3 cellular contexts compared by ENCODE assay signal in genomic region chr1:33004628-33005027, GRCh38.
TF ChIP-seq lines count a peak whose summit lies in the region.

No MANE protein-coding gene starts in this region.

TF ChIP-seq in SK-N-SH, 30 proteins besides CTCF, POLR2A, EP300 and RAD21 (continued from another document):
- TF ChIP-seq EZH2phosphoT487 (IDR thresholded peaks at IDR 0.05; ENCODE audit: borderline replicate concordance, low read depth) = no peak
- TF ChIP-seq RCOR1 (IDR thresholded peaks at IDR 0.05; ENCODE audit: low read length) = no peak
- TF ChIP-seq GATA2 (CRISPR knock-in tag; IDR thresholded peaks at IDR 0.05) = no peak
- no peak for TF ChIP-seq SMC3 (IDR thresholded peaks at IDR 0.05; ENCODE audit: low read depth, low read length)
- no peak for TF ChIP-seq FOXM1 (IDR thresholded peaks at IDR 0.05; ENCODE audit: low read depth)
- no peak for TF ChIP-seq TAF1 (IDR thresholded peaks at IDR 0.05; ENCODE audit: borderline replicate concordance, low read depth, low read length)
- TF ChIP-seq PBX3 (IDR thresholded peaks at IDR 0.05) = no peak
- TF ChIP-seq MAX (IDR thresholded peaks at IDR 0.05; ENCODE audit: low read depth) = no peak
- no peak for TF ChIP-seq USF1 (IDR thresholded peaks at IDR 0.05; ENCODE audit: borderline replicate concordance, low read depth)
- no peak for TF ChIP-seq RXRA (IDR thresholded peaks at IDR 0.05; ENCODE audit: borderline replicate concordance, low read depth)
- no peak for TF ChIP-seq ZBTB33 (IDR thresholded peaks at IDR 0.05; ENCODE audit: borderline replicate concordance, low read depth)

TF ChIP-seq in SK-N-SH treated with all-trans-retinoic acid at 6 μM for 48 hours, 23 proteins besides CTCF, POLR2A, EP300 and RAD21 (continued from another document):
- TF ChIP-seq PATZ1 (CRISPR knock-in tag; IDR thresholded peaks at IDR 0.05; ENCODE audit: borderline replicate concordance) (no peak), TSHZ2 (CRISPR knock-in tag; IDR thresholded peaks at IDR 0.05) (no peak), RARB (CRISPR knock-in tag; IDR thresholded peaks at IDR 0.05) (no peak), ZNF70 (CRISPR knock-in tag; IDR thresholded peaks at IDR 0.05) (no peak), SNAI2 (CRISPR knock-in tag; IDR thresholded peaks at IDR 0.05) (no peak)

TF ChIP-seq in PFSK-1, 5 proteins besides CTCF, POLR2A, EP300 and RAD21 (continued from another document):
- TF ChIP-seq REST (IDR thresholded peaks at IDR 0.05; ENCODE audit: insufficient read depth in 1 of 2, low read depth in 2 of 2, low read length in 2 of 2) = no peak
